In genomic region chr10:68816796-68817412, GRCh38 we compare ENCODE assay signal across 16 cellular contexts. TPM values are rescaled to one million over a fixed set of nuclear protein-coding genes. Genes with fewer than 3 reads are reported as not detected.
"Had no signal": no experiment of that assay in that cellular context is flagged by ENCODE, and none has a peak within 500 bp of the region (broad histone marks: within the 10 kb centered on the region; RNA-seq: fewer than 3 reads in every experiment).

No MANE protein-coding gene starts in this region.

- H3K4me2 ChIP-seq: smooth muscle cell had no signal

- FAIRE-seq: bronchial epithelial cell had no signal

- H3K4me1 ChIP-seq: ascending aorta, right lobe of liver, transverse colon had no signal

- H3K4me1 Mint-ChIP-seq: activated CD4-positive, alpha-beta T cell treated with anti-CD3 and anti-CD28 coated beads, Interleukin-2, amount 10 ng/mL, durations not matched to agents 7 days and 5 days; activated naive CD8-positive, alpha-beta T cell treated with anti-CD3 and anti-CD28 coated beads, Interleukin-2, amount 50 U/mL, for 24 hours had no signal

- H3K27me3 Mint-ChIP-seq: activated CD4-positive, alpha-beta T cell treated with anti-CD3 and anti-CD28 coated beads, Interleukin-2, amount 10 ng/mL, durations not matched to agents 7 days and 5 days; activated naive CD8-positive, alpha-beta T cell treated with anti-CD3 and anti-CD28 coated beads, Interleukin-2, amount 50 U/mL, for 24 hours; dendritic cell treated with granulocyte-macrophage colony-stimulating factor and Interleukin-4, amounts not matched to agents 40 ng/mL and 50 ng/mL, for 4 days had no signal

- H3K4me3 Mint-ChIP-seq: activated CD4-positive, alpha-beta T cell treated with anti-CD3 and anti-CD28 coated beads, Interleukin-2, amount 10 ng/mL, durations not matched to agents 7 days and 5 days; activated naive CD4-positive, alpha-beta T cell treated with anti-CD3 and anti-CD28 coated beads for 36 hours; activated naive CD8-positive, alpha-beta T cell treated with anti-CD3 and anti-CD28 coated beads, Interleukin-2, amount 50 U/mL, for 24 hours; activated T-helper 1 cell treated with anti-CD3 and anti-CD28 coated beads, Interleukin-12 subunit alpha, Interleukin-12 subunit beta, Interleukin-2, Interleukin-4 antibody, amounts not matched to agents 30 ng/mL and 10 ng/mL and 1 ng/mL, durations not matched to agents 14 hours and 24 hours and 36 hours; dendritic cell treated with granulocyte-macrophage colony-stimulating factor and Interleukin-4, amounts not matched to agents 40 ng/mL and 50 ng/mL, for 4 days; endodermal cell; nephron progenitor cell had no signal

- DNase-seq: activated CD4-positive, alpha-beta T cell treated with anti-CD3 and anti-CD28 coated beads, Interleukin-2, amount 10 ng/mL, durations not matched to agents 7 days and 5 days; activated naive CD4-positive, alpha-beta T cell treated with anti-CD3 and anti-CD28 coated beads for 36 hours; activated naive CD8-positive, alpha-beta T cell treated with anti-CD3 and anti-CD28 coated beads, Interleukin-2, amount 50 U/mL, for 24 hours; endodermal cell; hippocampal formation; kidney glomerular epithelial cell; nephron progenitor cell; right lobe of liver; stimulated activated naive CD8-positive, alpha-beta T cell treated with anti-CD3 and anti-CD28 coated beads, Interleukin-15, Interleukin-2, amounts not matched to agents 100 U/mL and 50 U/mL, for 24 hours; transverse colon had no signal

- H3K27me3 ChIP-seq: ascending aorta, right lobe of liver, transverse colon had no signal

- H3K27ac ChIP-seq: ascending aorta, right lobe of liver, transverse colon had no signal

- H3K9me3 ChIP-seq: ascending aorta, right lobe of liver, transverse colon had no signal

- H3K36me3 ChIP-seq: ascending aorta, right lobe of liver, transverse colon had no signal

- ATAC-seq: activated naive CD8-positive, alpha-beta T cell treated with anti-CD3 and anti-CD28 coated beads, Interleukin-2, amount 50 U/mL, for 24 hours; esophagus mucosa; right lobe of liver; stimulated activated naive CD8-positive, alpha-beta T cell treated with anti-CD3 and anti-CD28 coated beads, Interleukin-15, Interleukin-2, amounts not matched to agents 100 U/mL and 50 U/mL, for 24 hours had no signal

- H3K4me3 ChIP-seq: ascending aorta, right lobe of liver, smooth muscle cell, transverse colon had no signal

- H3K9me3 Mint-ChIP-seq: activated CD4-positive, alpha-beta T cell treated with anti-CD3 and anti-CD28 coated beads, Interleukin-2, amount 10 ng/mL, durations not matched to agents 7 days and 5 days; activated naive CD4-positive, alpha-beta T cell treated with anti-CD3 and anti-CD28 coated beads for 36 hours; activated naive CD8-positive, alpha-beta T cell treated with anti-CD3 and anti-CD28 coated beads, Interleukin-2, amount 50 U/mL, for 24 hours; activated T-helper 1 cell treated with anti-CD3 and anti-CD28 coated beads, Interleukin-12 subunit alpha, Interleukin-12 subunit beta, Interleukin-2, Interleukin-4 antibody, amounts not matched to agents 30 ng/mL and 10 ng/mL and 1 ng/mL, durations not matched to agents 14 hours and 24 hours and 36 hours; dendritic cell treated with granulocyte-macrophage colony-stimulating factor and Interleukin-4, amounts not matched to agents 40 ng/mL and 50 ng/mL, for 4 days; endodermal cell; nephron progenitor cell had no signal

- H3K27ac Mint-ChIP-seq: activated CD4-positive, alpha-beta T cell treated with anti-CD3 and anti-CD28 coated beads, Interleukin-2, amount 10 ng/mL, durations not matched to agents 7 days and 5 days; activated naive CD4-positive, alpha-beta T cell treated with anti-CD3 and anti-CD28 coated beads for 36 hours; activated naive CD8-positive, alpha-beta T cell treated with anti-CD3 and anti-CD28 coated beads, Interleukin-2, amount 50 U/mL, for 24 hours; activated T-helper 1 cell treated with anti-CD3 and anti-CD28 coated beads, Interleukin-12 subunit alpha, Interleukin-12 subunit beta, Interleukin-2, Interleukin-4 antibody, amounts not matched to agents 30 ng/mL and 10 ng/mL and 1 ng/mL, durations not matched to agents 14 hours and 24 hours and 36 hours; dendritic cell treated with granulocyte-macrophage colony-stimulating factor and Interleukin-4, amounts not matched to agents 40 ng/mL and 50 ng/mL, for 4 days; endodermal cell; nephron progenitor cell had no signal

RNA-seq across cellular contexts. Expression of gene STOX1, which starts 10.4 kb away (rescaled TPM):
- total RNA-seq: smooth muscle cell had no signal
- polyA plus RNA-seq: smooth muscle cell had no signal
